ENCODE assay signal across 11 cellular contexts in genomic region chr2:230751062-230751461, GRCh38. TPM values are rescaled to one million over a fixed set of nuclear protein-coding genes. Genes with fewer than 3 reads are reported as not detected.
A peak's percentile ranks its signal among the peaks of the same experiment; 100 is the strongest.
DNase-seq lines count a peak whose midpoint lies in the region; ATAC-seq, FAIRE-seq and TF ChIP-seq lines count a peak whose summit lies in the region.
"Had no signal": no experiment of that assay in that cellular context is flagged by ENCODE, and none has a peak within 500 bp of the region (broad histone marks: within the 10 kb centered on the region; RNA-seq: fewer than 3 reads in every experiment).

No MANE protein-coding gene starts in this region.

- TF ChIP-seq POLR2A in stomach (IDR thresholded peaks at IDR 0.05), result no peak

- peak; percentile 51 for ATAC-seq in HG03135 (IDR thresholded peaks at IDR 0.05; ENCODE audit: unreplicated experiment)
- ATAC-seq in natural killer cell treated with Interleukin-12 subunit alpha and Interleukin-12 subunit beta and Interleukin-15 and Interleukin-18, amount 100 ng/mL, for 72 hours, result peak; percentile 79 to 90

- H3K27me3 Mint-ChIP-seq in natural killer cell treated with Interleukin-12 subunit alpha and Interleukin-12 subunit beta and Interleukin-15 and Interleukin-18, amount 100 ng/mL, for 72 hours, result no peaks in the 10 kb centered on the region

- in situ Hi-C loops in astrocyte of the spinal cord (cut with HindIII; ENCODE audit: low sequenced_read_pairs), result no loop called here

- peaks cover 0 to 6% (median 1%) of the 10 kb centered on the region in 4 donors for H3K36me3 ChIP-seq in stomach

- H3K27me3 ChIP-seq in stomach, result no peaks in the 10 kb centered on the region

- no peak overlapping the region for H3K4me3 Mint-ChIP-seq in natural killer cell treated with Interleukin-12 subunit alpha and Interleukin-12 subunit beta and Interleukin-15 and Interleukin-18, amount 100 ng/mL, for 72 hours

- no peak for TF ChIP-seq EP300 in stomach (IDR thresholded peaks at IDR 0.05)

- intact Hi-C loops in stomach (cut with DNase I; ENCODE audit: low total_unique reads), result no loop called here

- TF ChIP-seq CTCF in astrocyte of the spinal cord (IDR thresholded peaks at IDR 0.05; ENCODE audit: low read depth, low read length), result no peak
- no peak for TF ChIP-seq CTCF in stomach (IDR thresholded peaks at IDR 0.05)

- 59 to 66% (median 60%) methylated on average over 3 of the region's 3 CpGs for WGBS in stomach, 5 donors

- peak overlapping the region in 1 of 2 donors; percentile 22 for H3K27ac Mint-ChIP-seq in natural killer cell treated with Interleukin-12 subunit alpha and Interleukin-12 subunit beta and Interleukin-15 and Interleukin-18, amount 100 ng/mL, for 72 hours

- peaks cover 6 to 65% (median 33%) of the 10 kb centered on the region in 4 donors for H3K4me1 ChIP-seq in stomach
- H3K4me1 ChIP-seq: parathyroid adenoma had no signal

- no peak overlapping the region for H3K27ac ChIP-seq in stomach
- H3K27ac ChIP-seq: parathyroid adenoma had no signal

- peaks cover 10% of the 10 kb centered on the region for H3K36me3 Mint-ChIP-seq in natural killer cell treated with Interleukin-12 subunit alpha and Interleukin-12 subunit beta and Interleukin-15 and Interleukin-18, amount 100 ng/mL, for 72 hours

- peaks cover 54 to 64% of the 10 kb centered on the region in 2 donors for H3K4me1 Mint-ChIP-seq in natural killer cell treated with Interleukin-12 subunit alpha and Interleukin-12 subunit beta and Interleukin-15 and Interleukin-18, amount 100 ng/mL, for 72 hours (ENCODE audit: low read depth in 2 of 2)

- H3K4me3 ChIP-seq in astrocyte of the spinal cord (ENCODE audit: low read depth, low read length), result no peak overlapping the region
- H3K4me3 ChIP-seq in stomach, result no peak overlapping the region

- H3K9me3 ChIP-seq in stomach, result no peaks in the 10 kb centered on the region

- no peaks in the 10 kb centered on the region for H3K9me3 Mint-ChIP-seq in natural killer cell treated with Interleukin-12 subunit alpha and Interleukin-12 subunit beta and Interleukin-15 and Interleukin-18, amount 100 ng/mL, for 72 hours

- FAIRE-seq in GM18507 (lab: Jason Lieb, UNC), result peak; percentile 54

- DNase-seq in GM18507 (ENCODE audit: extremely low spot score, insufficient read length, low read depth), result no peak
- peak; percentile 61 for DNase-seq in astrocyte of the spinal cord (ENCODE audit: low read depth, low spot score)
- no peak for DNase-seq in natural killer cell treated with Interleukin-12 subunit alpha and Interleukin-12 subunit beta and Interleukin-15 and Interleukin-18, amount 100 ng/mL, for 72 hours (ENCODE audit: low spot score)
- no peak for DNase-seq in NCI-H82 (lab: John Stamatoyannopoulos, UW)
- DNase-seq in stomach, result no peak
- DNase-seq in NCI-H446 (lab: John Stamatoyannopoulos, UW), result no peak
- no peak for DNase-seq in stimulated activated naive CD4-positive, alpha-beta T cell treated with Interleukin-2 at 50 U/mL for 16 hours (lab: John Stamatoyannopoulos, UW)
- DNase-seq: activated effector memory CD4-positive, alpha-beta T cell treated with Interleukin-2 at 50 U/mL for 16 hours; hypothalamus had no signal

RNA-seq across cellular contexts. Expression of gene CAB39, which starts 38.4 kb away (rescaled TPM):
- total RNA-seq in natural killer cell treated with Interleukin-12 subunit alpha and Interleukin-12 subunit beta and Interleukin-15 and Interleukin-18, amount 100 ng/mL, for 72 hours, result 100 to 1,000 TPM; 139 to 146 TPM
- total RNA-seq in stomach, result 100 to 1,000 TPM in 1 of 5 donors, 10 to 100 TPM in 4; 83.9 to 126 (median 86.9) TPM
- polyA plus RNA-seq in stomach, result 10 to 100 TPM; 21.8 to 56.4 (median 36.9) TPM
